ENCODE assay signal across 9 cellular contexts in genomic region chr1:221063651-221064050, GRCh38.
"Had no signal": no experiment of that assay in that cellular context is flagged by ENCODE, and none has a peak within 500 bp of the region (broad histone marks: within the 10 kb centered on the region; RNA-seq: fewer than 3 reads in every experiment).

No MANE protein-coding gene starts in this region.

- DNase-seq: H9, HCEC 1CT, HFFc6, IMR-90 had no signal

- H3K4me2 ChIP-seq: GM23338 had no signal

- FAIRE-seq: H1, H54, HTR-8/SVneo, K562 had no signal

- H3K9me3 Mint-ChIP-seq: GM23338, H9 had no signal

- ATAC-seq: GM23338, K562 had no signal

- H3K4me1 Mint-ChIP-seq: GM23338, H9 had no signal

- H3K4me3 ChIP-seq: GM23338, K562 had no signal

- H2AFZ ChIP-seq: GM23338 had no signal

- H3K4me3 Mint-ChIP-seq: GM23338, H9, HFFc6 had no signal

- H3K27ac Mint-ChIP-seq: GM23338, H9, HFFc6 had no signal
